In the genomic region with DNA sequence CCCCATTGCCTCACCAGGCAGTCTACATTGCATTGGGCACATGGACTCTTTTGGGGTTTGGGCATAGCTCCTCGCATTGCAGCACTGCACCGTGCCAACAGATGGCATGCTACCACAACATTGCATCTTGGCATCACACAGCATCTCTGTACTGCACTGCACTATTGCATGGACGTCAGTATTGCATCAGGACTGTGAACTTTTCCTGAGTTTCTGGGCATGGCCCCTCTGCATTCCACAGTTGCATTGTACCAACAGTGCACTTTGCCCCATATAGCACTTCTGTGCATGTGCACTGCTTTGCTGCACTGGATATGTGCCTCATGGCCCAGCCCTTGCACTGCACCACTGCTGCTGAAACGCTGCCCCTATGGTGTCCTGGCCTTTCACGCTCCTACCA, we compare ENCODE assay signal across 8 cellular contexts. TPM values are rescaled to one million over a fixed set of nuclear protein-coding genes. Genes with fewer than 3 reads are reported as not detected.
DNase-seq lines count a peak whose midpoint lies in the region; ATAC-seq and TF ChIP-seq lines count a peak whose summit lies in the region.

No MANE protein-coding gene starts in this region.

- DNase-seq in activated naive CD8-positive, alpha-beta T cell treated with anti-CD3 and anti-CD28 coated beads, Interleukin-2, amount 10 ng/mL, durations not matched to agents 7 days and 5 days, result no peak
- no peak for DNase-seq in activated naive CD8-positive, alpha-beta T cell treated with anti-CD3 and anti-CD28 coated beads for 36 hours
- peak; percentile 71 for DNase-seq in RPMI8226
- peak in 41 of 42 donors; percentile 29 to 82 (median 64) for DNase-seq in head of caudate nucleus
- no peak for DNase-seq in type B pancreatic cell (ENCODE audit: extremely low spot score, unreplicated experiment)
- DNase-seq in 8988T, result no peak
- DNase-seq in activated T-cell treated with anti-CD3 and anti-CD28 coated beads for 4 hours, result no peak

- intact Hi-C loops in head of caudate nucleus (cut with DNase I), result loop anchor here (10.0 kb wide), 1 partner anchor 849 kb away; no protein-coding TSS in a partner anchor

- TF ChIP-seq CTCF in type B pancreatic cell (conservative IDR thresholded peaks at IDR 0.05), result peak; percentile 50

- no peak overlapping the region for H3K4me3 Mint-ChIP-seq in activated naive CD8-positive, alpha-beta T cell treated with anti-CD3 and anti-CD28 coated beads, Interleukin-2, amount 10 ng/mL, durations not matched to agents 7 days and 5 days
- H3K4me3 Mint-ChIP-seq in activated naive CD8-positive, alpha-beta T cell treated with anti-CD3 and anti-CD28 coated beads for 36 hours, result no peak overlapping the region
- H3K4me3 Mint-ChIP-seq in type B pancreatic cell, result no peak overlapping the region

- peaks cover 9% of the 10 kb centered on the region for H3K27me3 Mint-ChIP-seq in activated naive CD8-positive, alpha-beta T cell treated with anti-CD3 and anti-CD28 coated beads, Interleukin-2, amount 10 ng/mL, durations not matched to agents 7 days and 5 days
- H3K27me3 Mint-ChIP-seq in activated naive CD8-positive, alpha-beta T cell treated with anti-CD3 and anti-CD28 coated beads for 36 hours, result peaks cover 18% of the 10 kb centered on the region
- no peaks in the 10 kb centered on the region for H3K27me3 Mint-ChIP-seq in type B pancreatic cell

- H3K36me3 Mint-ChIP-seq in activated naive CD8-positive, alpha-beta T cell treated with anti-CD3 and anti-CD28 coated beads, Interleukin-2, amount 10 ng/mL, durations not matched to agents 7 days and 5 days, result no peaks in the 10 kb centered on the region
- no peaks in the 10 kb centered on the region for H3K36me3 Mint-ChIP-seq in activated naive CD8-positive, alpha-beta T cell treated with anti-CD3 and anti-CD28 coated beads for 36 hours
- no peaks in the 10 kb centered on the region for H3K36me3 Mint-ChIP-seq in type B pancreatic cell

- H3K4me1 Mint-ChIP-seq in activated naive CD8-positive, alpha-beta T cell treated with anti-CD3 and anti-CD28 coated beads, Interleukin-2, amount 10 ng/mL, durations not matched to agents 7 days and 5 days, result no peaks in the 10 kb centered on the region
- no peaks in the 10 kb centered on the region for H3K4me1 Mint-ChIP-seq in activated naive CD8-positive, alpha-beta T cell treated with anti-CD3 and anti-CD28 coated beads for 36 hours
- peaks cover 37% of the 10 kb centered on the region for H3K4me1 Mint-ChIP-seq in type B pancreatic cell (ENCODE audit: unreplicated experiment)

- POLR2A ChIA-PET in activated naive CD8-positive, alpha-beta T cell treated with anti-CD3 and anti-CD28 coated beads, Interleukin-2, amount 10 ng/mL, durations not matched to agents 7 days and 5 days (lab: Charles Lee), result no interaction called here

- H3K27ac Mint-ChIP-seq in activated naive CD8-positive, alpha-beta T cell treated with anti-CD3 and anti-CD28 coated beads, Interleukin-2, amount 10 ng/mL, durations not matched to agents 7 days and 5 days, result no peak overlapping the region
- no peak overlapping the region for H3K27ac Mint-ChIP-seq in activated naive CD8-positive, alpha-beta T cell treated with anti-CD3 and anti-CD28 coated beads for 36 hours
- no peak overlapping the region for H3K27ac Mint-ChIP-seq in type B pancreatic cell

- H3K9me3 Mint-ChIP-seq in activated naive CD8-positive, alpha-beta T cell treated with anti-CD3 and anti-CD28 coated beads, Interleukin-2, amount 10 ng/mL, durations not matched to agents 7 days and 5 days, result no peaks in the 10 kb centered on the region
- no peaks in the 10 kb centered on the region for H3K9me3 Mint-ChIP-seq in activated naive CD8-positive, alpha-beta T cell treated with anti-CD3 and anti-CD28 coated beads for 36 hours
- no peaks in the 10 kb centered on the region for H3K9me3 Mint-ChIP-seq in type B pancreatic cell

- peak; percentile 45 for ATAC-seq in activated naive CD8-positive, alpha-beta T cell treated with anti-CD3 and anti-CD28 coated beads, Interleukin-2, amount 10 ng/mL, durations not matched to agents 7 days and 5 days (ENCODE audit: low read depth)
- ATAC-seq in GM21526 (IDR thresholded peaks at IDR 0.05; ENCODE audit: low FRiP score, unreplicated experiment), result no peak

RNA-seq across cellular contexts. Expression of gene PTPRU, which starts 9.6 kb away (rescaled TPM):
- total RNA-seq in activated naive CD8-positive, alpha-beta T cell treated with anti-CD3 and anti-CD28 coated beads, Interleukin-2, amount 10 ng/mL, durations not matched to agents 7 days and 5 days, result under 1 TPM; 0.54 to 0.69 TPM
- total RNA-seq in activated naive CD8-positive, alpha-beta T cell treated with anti-CD3 and anti-CD28 coated beads for 36 hours, result under 1 TPM; 0.52 to 0.74 TPM
- 66.6 and 129 TPM in 2 replicates for total RNA-seq in type B pancreatic cell (ENCODE audit: low replicate concordance)

RNA-seq across cellular contexts. Expression of gene MECR, which starts 15.1 kb away (rescaled TPM):
- 10 to 100 TPM; 17.0 to 17.1 TPM for total RNA-seq in activated naive CD8-positive, alpha-beta T cell treated with anti-CD3 and anti-CD28 coated beads, Interleukin-2, amount 10 ng/mL, durations not matched to agents 7 days and 5 days
- 10 to 100 TPM; 42.0 to 42.7 TPM for total RNA-seq in activated naive CD8-positive, alpha-beta T cell treated with anti-CD3 and anti-CD28 coated beads for 36 hours
- 28.7 and 30.5 TPM in 2 replicates for total RNA-seq in type B pancreatic cell (ENCODE audit: low replicate concordance)

Comparison
In these comparisons a context has a peak if more than half of its experiments do, and no peak if none do; other contexts are left out.
1. DNase-seq: peak in RPMI8226 (single experiment) and head of caudate nucleus (41 of 42); none in activated naive CD8-positive, alpha-beta T cell treated with anti-CD3 and anti-CD28 coated beads, Interleukin-2, amount 10 ng/mL, durations not matched to agents 7 days and 5 days (single experiment), activated naive CD8-positive, alpha-beta T cell treated with anti-CD3 and anti-CD28 coated beads for 36 hours (single experiment), type B pancreatic cell (single experiment), 8988T (single experiment) and activated T-cell treated with anti-CD3 and anti-CD28 coated beads for 4 hours (single experiment).
2. RNA of gene PTPRU, which starts 9.6 kb away (total RNA-seq): 66.6 to 129 TPM in type B pancreatic cell; 0.52 to 0.74 TPM in activated naive CD8-positive, alpha-beta T cell treated with anti-CD3 and anti-CD28 coated beads for 36 hours and 0.54 to 0.69 TPM in activated naive CD8-positive, alpha-beta T cell treated with anti-CD3 and anti-CD28 coated beads, Interleukin-2, amount 10 ng/mL, durations not matched to agents 7 days and 5 days; every median in the first group is over 10 times any median in the second.